10 cellular contexts compared by ENCODE assay signal in genomic region chr2:11417946-11418585, GRCh38. TPM values are rescaled to one million over a fixed set of nuclear protein-coding genes. Genes with fewer than 3 reads are reported as not detected.
DNase-seq lines count a peak whose midpoint lies in the region; ATAC-seq and TF ChIP-seq lines count a peak whose summit lies in the region.
"Had no signal": no experiment of that assay in that cellular context is flagged by ENCODE, and none has a peak within 500 bp of the region (broad histone marks: within the 10 kb centered on the region; RNA-seq: fewer than 3 reads in every experiment).

No MANE protein-coding gene starts in this region.

- H3K9ac ChIP-seq in mammary epithelial cell (ENCODE audit: insufficient read depth, low read length): no peak overlapping the region
- H3K9ac ChIP-seq: BLaER1 had no signal

- no peaks in the 10 kb centered on the region for H3K36me3 ChIP-seq in mammary epithelial cell (ENCODE audit: insufficient read depth, low read length)
- no peaks in the 10 kb centered on the region for H3K36me3 ChIP-seq in CD8-positive, alpha-beta T cell (ENCODE audit: insufficient read depth, low read length)
- H3K36me3 ChIP-seq: BLaER1 had no signal

- H3K9me3 ChIP-seq in mammary epithelial cell (replicated peaks; ENCODE audit: insufficient read depth, low read length): peaks cover 9% of the 10 kb centered on the region
- no peaks in the 10 kb centered on the region for H3K9me3 ChIP-seq in CD8-positive, alpha-beta T cell (ENCODE audit: low read length)

- H3K27me3 ChIP-seq in mammary epithelial cell (ENCODE audit: insufficient read depth, low read length): no peaks in the 10 kb centered on the region
- no peaks in the 10 kb centered on the region for H3K27me3 ChIP-seq in CD8-positive, alpha-beta T cell (ENCODE audit: insufficient read depth, low read length)
- H3K27me3 ChIP-seq: BLaER1 had no signal

- DNase-seq in NOMO-1 treated with DMSO at 0.1 percent for 48 hours (lab: John Stamatoyannopoulos, UW; ENCODE audit: unreplicated experiment): peak; percentile 21
- DNase-seq in NOMO-1 treated with dmso at 0.1 percent for 144 hours (lab: John Stamatoyannopoulos, UW; ENCODE audit: unreplicated experiment): no peak
- DNase-seq in LHCN-M2 (ENCODE audit: low read depth): peak; percentile 13
- DNase-seq in mammary epithelial cell: no peak
- no peak for DNase-seq in osteocyte (ENCODE audit: extremely low spot score, unreplicated experiment)
- DNase-seq in CD8-positive, alpha-beta T cell: no peak
- no peak for DNase-seq in naive thymus-derived CD8-positive, alpha-beta T cell
- no peak for DNase-seq in ureter (ENCODE audit: low spot score)
- DNase-seq: HCEC 1CT had no signal

- no peaks in the 10 kb centered on the region for H3K27me3 Mint-ChIP-seq in osteocyte (ENCODE audit: unreplicated experiment)
- H3K27me3 Mint-ChIP-seq in CD8-positive, alpha-beta T cell (ENCODE audit: low read depth): peaks cover 6% of the 10 kb centered on the region
- H3K27me3 Mint-ChIP-seq in naive thymus-derived CD8-positive, alpha-beta T cell: peaks cover 4 to 17% (median 6%) of the 10 kb centered on the region in 5 donors

- no peak overlapping the region for H3K27ac Mint-ChIP-seq in osteocyte (ENCODE audit: unreplicated experiment)
- H3K27ac Mint-ChIP-seq in CD8-positive, alpha-beta T cell: no peak overlapping the region
- H3K27ac Mint-ChIP-seq in naive thymus-derived CD8-positive, alpha-beta T cell: no peak overlapping the region

- H3K4me3 Mint-ChIP-seq in osteocyte (ENCODE audit: unreplicated experiment): no peak overlapping the region
- no peak overlapping the region for H3K4me3 Mint-ChIP-seq in CD8-positive, alpha-beta T cell
- H3K4me3 Mint-ChIP-seq in naive thymus-derived CD8-positive, alpha-beta T cell: no peak overlapping the region

- H2AFZ ChIP-seq in mammary epithelial cell (ENCODE audit: low read depth, low read length): no peak overlapping the region

- 65% methylated on average over 8 of the region's 8 CpGs for WGBS in mammary epithelial cell (ENCODE audit: low coverage, missing lambda C conversion rate)

- intact Hi-C loops in mammary epithelial cell (cut with micrococcal nuclease): no loop called here
- intact Hi-C loops in CD8-positive, alpha-beta T cell (cut with DNase I, micrococcal nuclease): no loop called here

- H3K4me2 ChIP-seq in mammary epithelial cell (ENCODE audit: insufficient read depth, low read depth, low read length): no peak overlapping the region
- H3K4me2 ChIP-seq: BLaER1 had no signal

- CTCF ChIA-PET in mammary epithelial cell (lab: Charles Lee; ENCODE audit: low non-redundant PET): interaction anchor here (0.6 kb wide), 1 partner anchor 48 kb away, joined by 5 read pairs; no protein-coding TSS in a partner anchor
- CTCF ChIA-PET in CD8-positive, alpha-beta T cell (lab: Charles Lee): interaction anchor here (0.8 kb wide), 1 partner anchor 13 kb away, joined by 3 read pairs; no protein-coding TSS in a partner anchor

- BruUV-seq in mammary epithelial cell (replicated peaks; lab: Mats Ljungman, UMichigan): no TSS peak

- no peak for ATAC-seq in CD8-positive, alpha-beta T cell
- no peak for ATAC-seq in naive thymus-derived CD8-positive, alpha-beta T cell

- peaks cover 8% of the 10 kb centered on the region for H3K9me3 Mint-ChIP-seq in osteocyte (ENCODE audit: unreplicated experiment)
- H3K9me3 Mint-ChIP-seq in CD8-positive, alpha-beta T cell: peaks cover 8% of the 10 kb centered on the region
- H3K9me3 Mint-ChIP-seq in naive thymus-derived CD8-positive, alpha-beta T cell: peaks cover 0 to 24% (median 9%) of the 10 kb centered on the region in 9 donors

- TF ChIP-seq CTCF in mammary epithelial cell (conservative IDR thresholded peaks at IDR 0.05 in 1 of 2, IDR thresholded peaks at IDR 0.05 in 1 of 2; ENCODE audit: extremely low read depth in 1 of 2, insufficient read depth in 1 of 2, low read depth in 1 of 2, low read length in 2 of 2) (peak; percentile 29 to 34), osteocyte (IDR thresholded peaks at IDR 0.05) (peak; percentile 28)
- TF ChIP-seq CTCF in CD8-positive, alpha-beta T cell (IDR thresholded peaks at IDR 0.05): no peak

- H4K20me1 ChIP-seq in mammary epithelial cell (ENCODE audit: insufficient read depth, low read length): no peaks in the 10 kb centered on the region
- H4K20me1 ChIP-seq: BLaER1 had no signal

- no peaks in the 10 kb centered on the region for H3K79me2 ChIP-seq in mammary epithelial cell (ENCODE audit: insufficient read depth, low read length)

- POLR2A ChIA-PET in CD8-positive, alpha-beta T cell (lab: Charles Lee): no interaction called here
- POLR2A ChIA-PET in naive thymus-derived CD8-positive, alpha-beta T cell (lab: Charles Lee): no interaction called here

- no peak overlapping the region for H3K27ac ChIP-seq in mammary epithelial cell (ENCODE audit: insufficient read depth, low read depth, low read length)
- H3K27ac ChIP-seq in CD8-positive, alpha-beta T cell (ENCODE audit: low read depth, low read length): no peak overlapping the region
- H3K27ac ChIP-seq: BLaER1 had no signal

- peaks cover 4% of the 10 kb centered on the region for H3K4me1 Mint-ChIP-seq in osteocyte (ENCODE audit: unreplicated experiment)
- no peaks in the 10 kb centered on the region for H3K4me1 Mint-ChIP-seq in CD8-positive, alpha-beta T cell (ENCODE audit: low read depth)
- no peaks in the 10 kb centered on the region for H3K4me1 Mint-ChIP-seq in naive thymus-derived CD8-positive, alpha-beta T cell

- H3K4me1 ChIP-seq in mammary epithelial cell (ENCODE audit: insufficient read depth, low read length): no peaks in the 10 kb centered on the region
- no peaks in the 10 kb centered on the region for H3K4me1 ChIP-seq in CD8-positive, alpha-beta T cell (ENCODE audit: insufficient read depth, low read length)

- H3K4me3 ChIP-seq in mammary epithelial cell (replicated peaks in 1 of 3; ENCODE audit: insufficient read depth in 1 of 3, low read depth in 2 of 3, low read length in 3 of 3): no peak overlapping the region
- no peak overlapping the region for H3K4me3 ChIP-seq in CD8-positive, alpha-beta T cell (ENCODE audit: low read depth, low read length)
- H3K4me3 ChIP-seq: BLaER1 had no signal

- dilution Hi-C loops in mammary epithelial cell (cut with HindIII; ENCODE audit: low sequenced_read_pairs): no loop called here

- in situ Hi-C loops in mammary epithelial cell (cut with MboI; ENCODE audit: low sequenced_read_pairs in 2 of 2): loop anchor here in 1 of 2 donors (10.0 kb wide), 1 partner anchor 183 kb away; no protein-coding TSS in a partner anchor

- H3K36me3 Mint-ChIP-seq in osteocyte (ENCODE audit: unreplicated experiment): peaks cover 8% of the 10 kb centered on the region
- H3K36me3 Mint-ChIP-seq in CD8-positive, alpha-beta T cell: no peaks in the 10 kb centered on the region
- peaks cover 0 to 4% (median 0%) of the 10 kb centered on the region in 3 donors for H3K36me3 Mint-ChIP-seq in naive thymus-derived CD8-positive, alpha-beta T cell

RNA-seq across cellular contexts. Expression of gene E2F6, which starts 47.9 kb away (rescaled TPM):
- 21.9 and 23.6 TPM in 2 replicates for total RNA-seq in LHCN-M2 (2014; rRNA removed)
- 8.9 TPM for polyA plus RNA-seq in LHCN-M2 (2012)
- 10 to 100 TPM in 1 of 2 donors, 1 to 10 TPM in 1; 9.3 to 13.5 TPM for total RNA-seq in mammary epithelial cell
- 8.6 TPM for polyA plus RNA-seq in mammary epithelial cell
- polyA minus RNA-seq in mammary epithelial cell: 9.6 TPM
- total RNA-seq in osteocyte: 14.8 and 16.9 TPM in 2 replicates
- 1 to 10 TPM; 4.9 to 5.0 TPM for total RNA-seq in CD8-positive, alpha-beta T cell
- total RNA-seq in naive thymus-derived CD8-positive, alpha-beta T cell: 10 to 100 TPM; 13.4 to 14.3 TPM
- polyA plus RNA-seq in naive thymus-derived CD8-positive, alpha-beta T cell: 1 to 10 TPM; 2.3 to 4.6 (median 3.2) TPM
- total RNA-seq in ureter: 13.4 TPM

Comparison
In these comparisons a context has a peak if more than half of its experiments do, and no peak if none do; other contexts are left out.
1. DNase-seq: peak in NOMO-1 treated with DMSO at 0.1 percent for 48 hours (single experiment) and LHCN-M2 (single experiment); none in NOMO-1 treated with dmso at 0.1 percent for 144 hours (single experiment), mammary epithelial cell (single experiment), osteocyte (single experiment), CD8-positive, alpha-beta T cell (0 of 7), naive thymus-derived CD8-positive, alpha-beta T cell (0 of 10) and ureter (single experiment).